ENCODE assay signal across 7 cellular contexts in genomic region chr3:151203053-151203420, GRCh38. TPM values are rescaled to one million over a fixed set of nuclear protein-coding genes. Genes with fewer than 3 reads are reported as not detected.
A peak's percentile ranks its signal among the peaks of the same experiment; 100 is the strongest.
DNase-seq lines count a peak whose midpoint lies in the region; ATAC-seq and TF ChIP-seq lines count a peak whose summit lies in the region.

GPR171 (minus strand) TSS chr3:151203216; CDS start chr3:151199386, 3,830 bp downstream.

- no peaks in the 10 kb centered on the region for H3K9me2 ChIP-seq in MM.1S (replicated peaks; ENCODE audit: insufficient read depth, low read length)

- no peaks in the 10 kb centered on the region for H3K36me3 ChIP-seq in MM.1S (replicated peaks; ENCODE audit: insufficient read depth, low read length)

- H3K79me2 ChIP-seq in MM.1S (ENCODE audit: low read length): no peaks in the 10 kb centered on the region

- H3K4me2 ChIP-seq in MM.1S (ENCODE audit: low read depth, low read length): peak within 1 kb of the TSS; percentile 24; the same call in 1 of the 2 replicates

- H3K9ac ChIP-seq in MM.1S (ENCODE audit: low read length): no peak within 1 kb of the TSS

- H3K4me3 Mint-ChIP-seq in activated naive CD8-positive, alpha-beta T cell: peak within 1 kb of the TSS; percentile 90

- no peaks in the 10 kb centered on the region for H3K27me3 Mint-ChIP-seq in activated naive CD8-positive, alpha-beta T cell

- H3K27me3 ChIP-seq in MM.1S (replicated peaks; ENCODE audit: insufficient read depth, low read length): no peaks in the 10 kb centered on the region

- H3K36me3 Mint-ChIP-seq in activated naive CD8-positive, alpha-beta T cell: peaks cover 24% of the 10 kb centered on the region

- no peak for TF ChIP-seq CTCF in MM.1S (IDR thresholded peaks at IDR 0.05; ENCODE audit: low read length)

- peaks cover 7% of the 10 kb centered on the region; the same call in 1 of the 2 replicates for H3K4me1 ChIP-seq in MM.1S (ENCODE audit: low read length)

- H4K20me1 ChIP-seq in MM.1S (ENCODE audit: insufficient read depth, low read length): no peaks in the 10 kb centered on the region

- DNase-seq in MM.1S (peak; percentile 67), Right ventricle myocardium superior (no peak), DMS114 treated with DMSO at 0.1 percent for 48 hours (lab: John Stamatoyannopoulos, UW; ENCODE audit: unreplicated experiment) (no peak), NCI-H510A treated with DMSO at 0.1 percent for 48 hours (lab: John Stamatoyannopoulos, UW) (no peak)
- DNase-seq in stimulated activated naive CD8-positive, alpha-beta T cell treated with anti-CD3 and anti-CD28 coated beads, Interleukin-15, Interleukin-2, amounts not matched to agents 100 U/mL and 50 U/mL, for 24 hours: peak; percentile 64

- intact Hi-C loops in Right ventricle myocardium superior (cut with DNase I): no loop called here

- no peaks in the 10 kb centered on the region for H3K9me3 ChIP-seq in MM.1S (replicated peaks; ENCODE audit: insufficient read depth, low read length)

- H3K9me3 Mint-ChIP-seq in activated naive CD8-positive, alpha-beta T cell (ENCODE audit: low read depth): no peaks in the 10 kb centered on the region

- peak; percentile 89 for ATAC-seq in GM21515 (IDR thresholded peaks at IDR 0.05; ENCODE audit: unreplicated experiment)
- ATAC-seq in stimulated activated naive CD8-positive, alpha-beta T cell treated with anti-CD3 and anti-CD28 coated beads, Interleukin-15, Interleukin-2, amounts not matched to agents 100 U/mL and 50 U/mL, for 24 hours: peak; percentile 77
- no peak for ATAC-seq in Right ventricle myocardium superior (ENCODE audit: poor library complexity)

- H3K4me3 ChIP-seq in MM.1S (ENCODE audit: low read length): no peak within 1 kb of the TSS

- H3K27ac ChIP-seq in MM.1S (ENCODE audit: low read length): peak within 1 kb of the TSS; percentile 13; the same call in 1 of the 2 replicates

- H2AFZ ChIP-seq in MM.1S (ENCODE audit: low read length): no peak within 1 kb of the TSS

- H3F3A ChIP-seq in MM.1S (ENCODE audit: insufficient read depth, low read length): peaks cover 5% of the 10 kb centered on the region; the same call in 1 of the 2 replicates

- H3K27ac Mint-ChIP-seq in activated naive CD8-positive, alpha-beta T cell: peak within 1 kb of the TSS; percentile 96

- H3K4me1 Mint-ChIP-seq in activated naive CD8-positive, alpha-beta T cell (ENCODE audit: low read depth): peaks cover 89% of the 10 kb centered on the region

RNA-seq across cellular contexts. Expression of gene GPR171, which starts in this region (rescaled TPM):
- total RNA-seq in Right ventricle myocardium superior: 0.24 TPM

Comparison
In these comparisons a context has a peak if more than half of its experiments do, and no peak if none do; other contexts are left out.
1. DNase-seq: peak in MM.1S (single experiment) and stimulated activated naive CD8-positive, alpha-beta T cell treated with anti-CD3 and anti-CD28 coated beads, Interleukin-15, Interleukin-2, amounts not matched to agents 100 U/mL and 50 U/mL, for 24 hours (single experiment); none in Right ventricle myocardium superior (single experiment), DMS114 treated with DMSO at 0.1 percent for 48 hours (single experiment) and NCI-H510A treated with DMSO at 0.1 percent for 48 hours (single experiment).